ENCODE assay signal across 8 cellular contexts in genomic region chr5:131393498-131393968, GRCh38.
DNase-seq lines count a peak whose midpoint lies in the region; ATAC-seq and TF ChIP-seq lines count a peak whose summit lies in the region.

No MANE protein-coding gene starts in this region.

- H3K27ac Mint-ChIP-seq in activated B cell treated with CpG ODN at 0.5 μM for 24 hours (peak overlapping the region; percentile 88), natural killer cell (peak overlapping the region; percentile 73 to 95)

- no peak for TF ChIP-seq CTCF in activated B cell treated with CpG ODN at 0.5 μM for 24 hours (IDR thresholded peaks at IDR 0.05)
- no peak for TF ChIP-seq CTCF in natural killer cell (IDR thresholded peaks at IDR 0.05)
- no peak for TF ChIP-seq CTCF in foreskin fibroblast (IDR thresholded peaks at IDR 0.05; ENCODE audit: low read depth, low read length)

- ATAC-seq in activated B cell treated with CpG ODN at 0.5 μM for 24 hours (ENCODE audit: low read depth): no peak
- no peak for ATAC-seq in natural killer cell
- no peak for ATAC-seq in GM21367 (IDR thresholded peaks at IDR 0.05; ENCODE audit: unreplicated experiment)
- no peak for ATAC-seq in HG02623 (IDR thresholded peaks at IDR 0.05; ENCODE audit: unreplicated experiment)

- POLR2A ChIA-PET in activated B cell treated with CpG ODN at 0.5 μM for 24 hours (lab: Charles Lee): interaction anchor here (1.0 to 1.3 kb wide), 4 partner anchors 11 to 228 kb away, joined by 3 to 6 read pairs (median 4); partner anchors contain the start of genes CDC42SE2 and HINT1

- H3K9me3 Mint-ChIP-seq in activated B cell treated with CpG ODN at 0.5 μM for 24 hours (no peaks in the 10 kb centered on the region), natural killer cell (no peaks in the 10 kb centered on the region)

- H3K4me3 Mint-ChIP-seq in activated B cell treated with CpG ODN at 0.5 μM for 24 hours (peak overlapping the region; percentile 73), natural killer cell (no peak overlapping the region)

- no peak overlapping the region for H3K4me3 ChIP-seq in foreskin fibroblast (ENCODE audit: low read depth in 1 of 2, low read length in 2 of 2)

- H3K4me1 Mint-ChIP-seq in activated B cell treated with CpG ODN at 0.5 μM for 24 hours (peaks cover 69% of the 10 kb centered on the region), natural killer cell (peaks cover 27 to 28% of the 10 kb centered on the region in 2 donors)

- CTCF ChIA-PET in activated B cell treated with CpG ODN at 0.5 μM for 24 hours (lab: Charles Lee): interaction anchor here (1.8 kb wide), 1 partner anchor 128 kb away, joined by 4 read pairs; no protein-coding TSS in a partner anchor

- H3K36me3 Mint-ChIP-seq in activated B cell treated with CpG ODN at 0.5 μM for 24 hours (ENCODE audit: low read depth): peaks cover 83% of the 10 kb centered on the region
- peaks cover 29% of the 10 kb centered on the region for H3K36me3 Mint-ChIP-seq in natural killer cell

- H3K27me3 Mint-ChIP-seq in activated B cell treated with CpG ODN at 0.5 μM for 24 hours (no peaks in the 10 kb centered on the region), natural killer cell (ENCODE audit: low read depth in 2 of 2) (no peaks in the 10 kb centered on the region)

- intact Hi-C loops in activated B cell treated with CpG ODN at 0.5 μM for 24 hours (cut with micrococcal nuclease): no loop called here
- intact Hi-C loops in natural killer cell (cut with micrococcal nuclease): no loop called here

- DNase-seq in Ammon's horn (ENCODE audit: low spot score) (peak; percentile 79), activated B cell treated with CpG ODN at 0.5 μM for 24 hours (no peak), fibroblast of gingiva (ENCODE audit: low read depth) (peak; percentile 45), natural killer cell (no peak), foreskin fibroblast (no peak)
- no peak for DNase-seq in activated CD4-positive, alpha-beta T cell treated with anti-CD3 and anti-CD28 coated beads, Interleukin-2, amount 50 U/mL, for 1 hour

Comparison
In these comparisons a context has a peak if more than half of its experiments do, and no peak if none do; other contexts are left out.
1. DNase-seq: peak in Ammon's horn (single experiment) and fibroblast of gingiva (single experiment); none in activated B cell treated with CpG ODN at 0.5 μM for 24 hours (single experiment), natural killer cell (single experiment), foreskin fibroblast (0 of 2) and activated CD4-positive, alpha-beta T cell treated with anti-CD3 and anti-CD28 coated beads, Interleukin-2, amount 50 U/mL, for 1 hour (single experiment).